Comparison of ENCODE assay signal across 16 cellular contexts in the genomic region with DNA sequence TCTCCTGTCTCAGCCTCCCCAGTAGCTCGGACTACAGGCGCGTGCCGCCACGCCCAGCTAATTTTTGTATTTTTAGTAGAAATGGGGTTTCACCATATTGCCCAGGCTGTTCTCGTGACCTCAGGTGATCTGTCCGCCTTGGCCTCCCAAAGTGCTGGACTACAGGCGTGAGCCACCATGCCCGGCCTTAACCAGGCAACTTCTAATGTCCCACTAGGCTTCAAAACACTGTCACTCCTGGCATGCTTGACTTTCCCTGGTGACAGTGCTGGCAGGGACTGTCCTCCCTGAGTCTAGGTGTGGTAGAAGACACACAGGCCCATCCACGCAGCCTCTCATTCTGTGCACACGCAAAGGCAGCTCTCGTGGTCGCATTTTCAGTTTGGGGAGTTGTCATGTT. TPM values are rescaled to one million over a fixed set of nuclear protein-coding genes. Genes with fewer than 3 reads are reported as not detected.
DNase-seq lines count a peak whose midpoint lies in the region; ATAC-seq, FAIRE-seq and TF ChIP-seq lines count a peak whose summit lies in the region.
"Had no signal": no experiment of that assay in that cellular context is flagged by ENCODE, and none has a peak within 500 bp of the region (broad histone marks: within the 10 kb centered on the region; RNA-seq: fewer than 3 reads in every experiment).

No MANE protein-coding gene starts in this region.

- H3K79me1 ChIP-seq in H1 (ENCODE audit: low read depth, low read length): no peaks in the 10 kb centered on the region; the same call in 1 of the 2 replicates
- peaks cover 24% of the 10 kb centered on the region for H3K79me1 ChIP-seq in trophoblast cell (ENCODE audit: low read length)

- peak; percentile 30 for DNase-seq in activated CD8-positive, alpha-beta memory T cell treated with anti-CD3 and anti-CD28 coated beads, Interleukin-2, amount 50 U/mL, for 48 hours
- DNase-seq in activated CD8-positive, alpha-beta memory T cell treated with anti-CD3 and anti-CD28 coated beads for 24 hours: no peak
- DNase-seq in H1 (ENCODE audit: low read depth in 1 of 2, low spot score in 2 of 2) (no peak), trophoblast cell (no peak), Karpas-422 (no peak), NCI-H146 treated with DMSO at 0.1 percent for 48 hours (lab: John Stamatoyannopoulos, UW; ENCODE audit: unreplicated experiment) (no peak)
- DNase-seq: AML-193, DMS153, DMS79, GF-D8, GOT3 had no signal

- H3K56ac ChIP-seq in H1 (replicated peaks; ENCODE audit: insufficient read length, low read depth, low read length): no peak overlapping the region

- H3K36me3 ChIP-seq in H1 (ENCODE audit: control insufficient read depth in 2 of 4, insufficient read depth in 4 of 4, low read length in 3 of 4): no peaks in the 10 kb centered on the region
- no peaks in the 10 kb centered on the region for H3K36me3 ChIP-seq in trophoblast cell (ENCODE audit: control insufficient read depth in 1 of 2, insufficient read depth in 2 of 2, low read length in 2 of 2)
- H3K36me3 ChIP-seq in Karpas-422 (ENCODE audit: insufficient read depth, low read length): no peaks in the 10 kb centered on the region
- H3K36me3 ChIP-seq: BLaER1, HAP-1 had no signal

- H2AK5ac ChIP-seq in H1 (ENCODE audit: low read depth, low read length) (0 out of 2 replicates have a peak overlapping the region, but pooled peaks have one; percentile 3), trophoblast cell (ENCODE audit: low read length) (peak overlapping the region; percentile 18)

- H3K9ac ChIP-seq in H1 (replicated peaks in 1 of 4; ENCODE audit: extremely low read depth in 1 of 4, low read depth in 3 of 4, low read length in 3 of 4): no peak overlapping the region
- H3K9ac ChIP-seq in trophoblast cell (ENCODE audit: low read length): no peak overlapping the region
- no peak overlapping the region for H3K9ac ChIP-seq in Karpas-422 (ENCODE audit: low read length)
- H3K9ac ChIP-seq: BLaER1 had no signal

- H2BK5ac ChIP-seq in H1 (ENCODE audit: low read depth, low read length) (no peak overlapping the region), trophoblast cell (ENCODE audit: low read depth, low read length, poor library complexity) (no peak overlapping the region)

- no peak for TF ChIP-seq EP300 in H1 (IDR thresholded peaks at IDR 0.05; ENCODE audit: borderline replicate concordance in 1 of 2, low read depth in 2 of 2, low read length in 2 of 2)

- TF ChIP-seq POLR2A in H1 (IDR thresholded peaks at IDR 0.05; ENCODE audit: control extremely low read depth in 1 of 2, low read depth in 2 of 2, low read length in 2 of 2): no peak

- H2BK120ac ChIP-seq in H1 (replicated peaks; ENCODE audit: low read depth, low read length) (no peak overlapping the region), trophoblast cell (ENCODE audit: insufficient read depth, low read length, poor library complexity) (no peak overlapping the region)

- WGBS in H1 (ENCODE audit: extremely low coverage in 1 of 2, insufficient coverage in 1 of 2, insufficient read length in 1 of 2, insufficient replicate concordance in 2 of 2, low coverage in 1 of 2, low lambda C conversion rate in 2 of 2, missing lambda C conversion rate in 1 of 2), 2 experiments: 94% methylated on average over 13 of the region's 13 CpGs; no CpG with 5 or more reads in 1 of the 2 experiments
- no CpG with 5 or more reads among the region's 13 CpGs for WGBS in trophoblast cell (ENCODE audit: extremely low coverage, insufficient coverage, insufficient read length)

- ATAC-seq in HG02798 (IDR thresholded peaks at IDR 0.05; ENCODE audit: poor library complexity, unreplicated experiment): no peak
- ATAC-seq: A549 had no signal

- no peak for TF ChIP-seq CTCF in H1 (IDR thresholded peaks at IDR 0.05; ENCODE audit: control extremely low read depth in 1 of 3, insufficient read depth in 1 of 3, low read depth in 1 of 3, low read length in 3 of 3)

- H3K4me3 ChIP-seq in H1 (ENCODE audit: extremely low read depth in 1 of 4, insufficient read depth in 2 of 4, low read depth in 3 of 4, low read length in 4 of 4): no peak overlapping the region
- H3K4me3 ChIP-seq in trophoblast cell (ENCODE audit: low read depth, low read length): no peak overlapping the region
- H3K4me3 ChIP-seq in Karpas-422 (ENCODE audit: low read length): no peak overlapping the region
- H3K4me3 ChIP-seq: A549, BLaER1, HAP-1 had no signal

- FAIRE-seq in H1 (lab: Jason Lieb, UNC): no peak
- FAIRE-seq: A549 had no signal

- H3K79me2 ChIP-seq in H1 (ENCODE audit: control insufficient read depth in 1 of 2, insufficient read depth in 2 of 2, low read length in 2 of 2): no peaks in the 10 kb centered on the region
- H3K79me2 ChIP-seq in trophoblast cell (ENCODE audit: control insufficient read depth, insufficient read depth, low read length, poor library complexity): peaks cover 2% of the 10 kb centered on the region
- no peaks in the 10 kb centered on the region for H3K79me2 ChIP-seq in Karpas-422 (ENCODE audit: low read length)

- H2AFZ ChIP-seq in H1 (ENCODE audit: low read length) (no peak overlapping the region), trophoblast cell (ENCODE audit: insufficient read depth, low read length, poor library complexity) (no peak overlapping the region), Karpas-422 (ENCODE audit: low read length) (no peak overlapping the region)

- H3K4me2 ChIP-seq in H1 (ENCODE audit: insufficient read depth in 1 of 2, low read depth in 2 of 2, low read length in 2 of 2) (no peak overlapping the region), trophoblast cell (ENCODE audit: low read length) (no peak overlapping the region), Karpas-422 (ENCODE audit: low read depth, low read length, poor library complexity, severe bottlenecking) (no peak overlapping the region)
- H3K4me2 ChIP-seq: A549, BLaER1 had no signal

- H3K4me1 ChIP-seq in H1 (replicated peaks in 1 of 4; ENCODE audit: control insufficient read depth in 3 of 4, insufficient read depth in 4 of 4, low read length in 3 of 4) (peaks cover 1 to 10% (median 2%) of the 10 kb centered on the region in 4 experiments; a peak in 4 of 7 replicates), trophoblast cell (ENCODE audit: control insufficient read depth in 1 of 2, insufficient read depth in 2 of 2, low read length in 2 of 2) (peaks cover 20 to 25% of the 10 kb centered on the region in 2 experiments), Karpas-422 (ENCODE audit: low read length) (no peaks in the 10 kb centered on the region)
- H3K4me1 ChIP-seq: A549, HAP-1 had no signal

- H2BK12ac ChIP-seq in H1 (ENCODE audit: low read depth, low read length) (peak overlapping the region; percentile 76; the same call in 1 of the 2 replicates), trophoblast cell (ENCODE audit: low read length) (peak overlapping the region; percentile 9)

- H3K4ac ChIP-seq in H1 (replicated peaks; ENCODE audit: insufficient read length, low read depth, low read length) (no peak overlapping the region), trophoblast cell (ENCODE audit: low read depth, low read length) (no peak overlapping the region)

- H3K9me3 ChIP-seq in H1 (ENCODE audit: insufficient read depth in 2 of 2, low read depth in 1 of 2, low read length in 1 of 2) (no peaks in the 10 kb centered on the region), trophoblast cell (ENCODE audit: insufficient read depth, low read depth, low read length) (no peaks in the 10 kb centered on the region), Karpas-422 (ENCODE audit: low read length) (no peaks in the 10 kb centered on the region)
- H3K9me3 ChIP-seq: A549, BLaER1, HAP-1 had no signal

- CTCF ChIA-PET in H1 (lab: Charles Lee; ENCODE audit: partially characterized antibody): interaction anchor here (1.4 to 1.7 kb wide), 4 partner anchors 8 to 142 kb away, joined by 3 to 5 read pairs (median 4); no protein-coding TSS in a partner anchor

- no peaks in the 10 kb centered on the region for H3K9me2 ChIP-seq in Karpas-422 (replicated peaks; ENCODE audit: insufficient read depth, low read length)

- no peak overlapping the region for H2BK15ac ChIP-seq in H1 (ENCODE audit: low read length)

- H4K12ac ChIP-seq in trophoblast cell (ENCODE audit: low read depth, low read length): no peak overlapping the region

- no peak overlapping the region for H4K8ac ChIP-seq in H1 (ENCODE audit: extremely low read depth, insufficient read depth, low read length)
- no peak overlapping the region for H4K8ac ChIP-seq in trophoblast cell (ENCODE audit: low read depth, low read length)

- H4K20me1 ChIP-seq in H1 (replicated peaks in 1 of 2; ENCODE audit: control insufficient read depth in 1 of 2, insufficient read depth in 2 of 2, low read length in 2 of 2) (no peaks in the 10 kb centered on the region), Karpas-422 (ENCODE audit: insufficient read depth, low read depth, low read length) (no peaks in the 10 kb centered on the region)
- H4K20me1 ChIP-seq: BLaER1 had no signal

- H4K91ac ChIP-seq in H1 (replicated peaks; ENCODE audit: insufficient read length, low read length) (no peak overlapping the region), trophoblast cell (ENCODE audit: low read depth, low read length) (peak overlapping the region; percentile 2)

- TF ChIP-seq RAD21 in H1 (IDR thresholded peaks at IDR 0.05 in 1 of 2, conservative IDR thresholded peaks at IDR 0.05 in 1 of 2; ENCODE audit: low read depth in 2 of 2, low read length in 2 of 2): no peak

- POLR2A ChIA-PET in H1 (lab: Charles Lee; ENCODE audit: partially characterized antibody): interaction anchor here (0.6 to 2.2 kb wide), 6 partner anchors 19 to 90 kb away, joined by 3 to 7 read pairs (median 3); no protein-coding TSS in a partner anchor

- H3K23me2 ChIP-seq in H1 (ENCODE audit: low read depth, low read length): no peaks in the 10 kb centered on the region

- H3K18ac ChIP-seq in H1 (ENCODE audit: extremely low read depth, low read length) (no peak overlapping the region), trophoblast cell (ENCODE audit: low read length) (no peak overlapping the region)

- no peak overlapping the region for H3K27ac ChIP-seq in H1 (ENCODE audit: low read depth, low read length)
- H3K27ac ChIP-seq in trophoblast cell (ENCODE audit: low read depth, low read length): no peak overlapping the region
- no peak overlapping the region for H3K27ac ChIP-seq in Karpas-422 (ENCODE audit: low read length)
- H3K27ac ChIP-seq: 22Rv1, A549, BLaER1 had no signal

- no peaks in the 10 kb centered on the region; a peak in 1 of 7 replicates for H3K27me3 ChIP-seq in H1 (replicated peaks in 1 of 4; ENCODE audit: control insufficient read depth in 3 of 4, extremely low read depth in 1 of 4, insufficient read depth in 3 of 4, low read length in 3 of 4)
- H3K27me3 ChIP-seq in trophoblast cell (ENCODE audit: insufficient read depth, low read length): no peaks in the 10 kb centered on the region
- H3K27me3 ChIP-seq in Karpas-422 (ENCODE audit: low read length): no peaks in the 10 kb centered on the region
- H3K27me3 ChIP-seq: BLaER1 had no signal

- H2BK20ac ChIP-seq in H1 (ENCODE audit: low read length): peak overlapping the region; percentile 9; the same call in 1 of the 2 replicates

- no peak overlapping the region for H4K5ac ChIP-seq in H1 (ENCODE audit: insufficient read length, low read depth, low read length)

- H3K23ac ChIP-seq in H1 (ENCODE audit: insufficient read length) (no peak overlapping the region), trophoblast cell (ENCODE audit: low read length) (no peak overlapping the region)

- no peak overlapping the region for H3K14ac ChIP-seq in H1 (ENCODE audit: insufficient read length)
- no peak overlapping the region for H3K14ac ChIP-seq in trophoblast cell (ENCODE audit: low read length)

RNA-seq across cellular contexts. Expression of a gene that starts 11.6 kb away (rescaled TPM):
- 286 and 287 TPM in 2 replicates for total RNA-seq in H1 (2021; fragmentation: NEBNext Ultra II Directional; extraction: Animal tissue kit (Norgen Biotek cat#: 25700))
- polyA plus RNA-seq in H1 (2011; rRNA removed): 122 and 138 TPM in 2 replicates
- 180 TPM for polyA plus RNA-seq in H1 (2011; cell fraction: cytosol; rRNA removed)
- 214 TPM for polyA plus RNA-seq in H1 (2011; cell fraction: nucleus; rRNA removed)
- 182 to 212 TPM (median 197 TPM) in 4 replicates for polyA plus RNA-seq in H1 (2012, experiment 1 of 2)
- polyA plus RNA-seq in H1 (2012, experiment 2 of 2): 94.1 TPM
- 180 TPM for polyA plus RNA-seq in H1 (2013, experiment 1 of 2)
- polyA plus RNA-seq in H1 (2013, experiment 2 of 2): 182 TPM
- 153 and 157 TPM in 2 replicates for polyA minus RNA-seq in H1 (2011; rRNA and poly(A)+ RNA removed)
- polyA minus RNA-seq in H1 (2011; cell fraction: cytosol; rRNA and poly(A)+ RNA removed): 91.7 TPM
- 77.4 TPM for polyA minus RNA-seq in H1 (2011; cell fraction: nucleus; rRNA and poly(A)+ RNA removed)
- polyA plus RNA-seq in trophoblast cell (2013): 490 and 492 TPM in 2 replicates
- total RNA-seq in Karpas-422 (2014; rRNA removed; shearing (Covaris generic); ENCODE audit: low replicate concordance): 88.5 and 185 TPM in 2 replicates
